Comparison of ENCODE assay signal across 9 cellular contexts in genomic region chr12:77152623-77153193, GRCh38.
A peak's percentile ranks its signal among the peaks of the same experiment; 100 is the strongest.
DNase-seq lines count a peak whose midpoint lies in the region; ATAC-seq and TF ChIP-seq lines count a peak whose summit lies in the region.
"Had no signal": no experiment of that assay in that cellular context is flagged by ENCODE, and none has a peak within 500 bp of the region (broad histone marks: within the 10 kb centered on the region; RNA-seq: fewer than 3 reads in every experiment).

No MANE protein-coding gene starts in this region.

- WGBS in smooth muscle cell (ENCODE audit: low lambda C conversion rate) = 2% methylated on average over 2 of the region's 2 CpGs

- no peaks in the 10 kb centered on the region for H3F3A ChIP-seq in smooth muscle cell (ENCODE audit: low read depth)

- ATAC-seq in HG03571 (IDR thresholded peaks at IDR 0.05; ENCODE audit: unreplicated experiment) = no peak
- no peak for ATAC-seq in HG03039 (IDR thresholded peaks at IDR 0.05; ENCODE audit: unreplicated experiment)
- no peak for ATAC-seq in GM21576 (IDR thresholded peaks at IDR 0.05; ENCODE audit: unreplicated experiment)

- H3K4me1 ChIP-seq in smooth muscle cell (ENCODE audit: low read depth) = peaks cover 9% of the 10 kb centered on the region
- H3K4me1 ChIP-seq: BLaER1 treated with 17β-estradiol and CSF1 and Interleukin-3, amounts not matched to agents 10 nM and 100 nM had no signal

- no peak overlapping the region for H3K9ac ChIP-seq in smooth muscle cell (ENCODE audit: low read depth)
- H3K9ac ChIP-seq: BLaER1 treated with 17β-estradiol and CSF1 and Interleukin-3, amounts not matched to agents 10 nM and 100 nM had no signal

- H3K36me3 ChIP-seq in smooth muscle cell (ENCODE audit: low read depth) = no peaks in the 10 kb centered on the region
- H3K36me3 ChIP-seq: BLaER1 treated with 17β-estradiol and CSF1 and Interleukin-3, amounts not matched to agents 10 nM and 100 nM had no signal

- H4K20me1 ChIP-seq in smooth muscle cell (ENCODE audit: low read depth) = no peaks in the 10 kb centered on the region
- H4K20me1 ChIP-seq: BLaER1 treated with 17β-estradiol and CSF1 and Interleukin-3, amounts not matched to agents 10 nM and 100 nM had no signal

- TF ChIP-seq CTCF in smooth muscle cell (IDR thresholded peaks at IDR 0.05; ENCODE audit: borderline replicate concordance, insufficient read depth, poor library complexity, severe bottlenecking) = peak; percentile 60

- no peak overlapping the region for H3K4me2 ChIP-seq in smooth muscle cell
- H3K4me2 ChIP-seq: BLaER1 treated with 17β-estradiol and CSF1 and Interleukin-3, amounts not matched to agents 10 nM and 100 nM had no signal

- no peaks in the 10 kb centered on the region for H3K79me2 ChIP-seq in smooth muscle cell (ENCODE audit: low read depth)

- no peak overlapping the region for H3K27ac ChIP-seq in smooth muscle cell (ENCODE audit: low read depth)
- H3K27ac ChIP-seq: BLaER1 treated with 17β-estradiol and CSF1 and Interleukin-3, amounts not matched to agents 10 nM and 100 nM had no signal

- H2AFZ ChIP-seq in smooth muscle cell (ENCODE audit: low read depth) = peak overlapping the region; percentile 74

- no peaks in the 10 kb centered on the region for H3K9me3 ChIP-seq in smooth muscle cell (replicated peaks; ENCODE audit: low read depth)

- H3K4me3 ChIP-seq in smooth muscle cell = no peak overlapping the region
- H3K4me3 ChIP-seq: BLaER1 treated with 17β-estradiol and CSF1 and Interleukin-3, amounts not matched to agents 10 nM and 100 nM had no signal

- H3K27me3 ChIP-seq in smooth muscle cell (ENCODE audit: low read depth) = no peaks in the 10 kb centered on the region
- H3K27me3 ChIP-seq: BLaER1 treated with 17β-estradiol and CSF1 and Interleukin-3, amounts not matched to agents 10 nM and 100 nM had no signal

- DNase-seq in NCI-H2107 treated with DMSO at 0.1 percent for 48 hours (lab: John Stamatoyannopoulos, UW; ENCODE audit: unreplicated experiment) (peak; percentile 2), NCI-H2107 (lab: John Stamatoyannopoulos, UW) (no peak), RKO (ENCODE audit: low spot score) (peak; percentile 43), glomerular visceral epithelial cell (ENCODE audit: extremely low spot score) (peak; percentile 34), smooth muscle cell (lab: John Stamatoyannopoulos, UW; ENCODE audit: unreplicated experiment) (no peak)

Comparison
In these comparisons a context has a peak if more than half of its experiments do, and no peak if none do; other contexts are left out.
1. DNase-seq: peak in NCI-H2107 treated with DMSO at 0.1 percent for 48 hours (single experiment), RKO (single experiment) and glomerular visceral epithelial cell (single experiment); none in NCI-H2107 (single experiment) and smooth muscle cell (single experiment).